Comparison of ENCODE assay signal across 14 cellular contexts in genomic region chr10:91603931-91604331, GRCh38. TPM values are rescaled to one million over a fixed set of nuclear protein-coding genes. Genes with fewer than 3 reads are reported as not detected.
DNase-seq lines count a peak whose midpoint lies in the region; ATAC-seq and TF ChIP-seq lines count a peak whose summit lies in the region.
"Had no signal": no experiment of that assay in that cellular context is flagged by ENCODE, and none has a peak within 500 bp of the region (broad histone marks: within the 10 kb centered on the region; RNA-seq: fewer than 3 reads in every experiment).

No MANE protein-coding gene starts in this region.

- no peak for TF ChIP-seq CTCF in right atrium auricular region (IDR thresholded peaks at IDR 0.05)

- DNase-seq in right atrium auricular region (ENCODE audit: low spot score) = no peak
- no peak for DNase-seq in left cardiac atrium
- DNase-seq in NAMALWA (ENCODE audit: low spot score) = no peak
- no peak for DNase-seq in NCI-H2171 treated with DMSO at 0.1 percent for 48 hours (lab: John Stamatoyannopoulos, UW)
- DNase-seq: activated CD4-positive, alpha-beta memory T cell treated with anti-CD3 and anti-CD28 coated beads for 36 hours; activated naive CD4-positive, alpha-beta T cell; heart left ventricle; midbrain; NCI-H2081; thyroid gland had no signal

- WGBS in esophagus, 2 donors = 31 to 40% methylated on average over 5 of the region's 5 CpGs

- intact Hi-C loops in left cardiac atrium (cut with DNase I) = no loop called here

- H3K36me3 ChIP-seq in right atrium auricular region = no peaks in the 10 kb centered on the region
- no peaks in the 10 kb centered on the region for H3K36me3 ChIP-seq in esophagus (ENCODE audit: control insufficient read depth in 2 of 2, insufficient read depth in 2 of 2, low read length in 1 of 2)
- no peaks in the 10 kb centered on the region for H3K36me3 ChIP-seq in muscle layer of colon (ENCODE audit: insufficient read depth, low read length)
- H3K36me3 ChIP-seq: heart left ventricle, thyroid gland had no signal

- peak overlapping the region; percentile 46 to 59 for H3K27ac ChIP-seq in right atrium auricular region
- peak overlapping the region; percentile 62 to 76 for H3K27ac ChIP-seq in esophagus (ENCODE audit: low read depth in 2 of 2, low read length in 1 of 2)
- H3K27ac ChIP-seq in muscle layer of colon (ENCODE audit: low read depth, low read length) = peak overlapping the region; percentile 19

- H3K27me3 ChIP-seq in right atrium auricular region (no peaks in the 10 kb centered on the region), esophagus (ENCODE audit: control insufficient read depth in 1 of 2, insufficient read depth in 2 of 2, low read length in 2 of 2) (no peaks in the 10 kb centered on the region), muscle layer of colon (ENCODE audit: control insufficient read depth in 1 of 2, insufficient read depth in 2 of 2, low read length in 2 of 2) (no peaks in the 10 kb centered on the region)
- H3K27me3 ChIP-seq: heart left ventricle, thyroid gland had no signal

- H3K9ac ChIP-seq in muscle layer of colon (ENCODE audit: low read length) = no peak overlapping the region

- ATAC-seq in left cardiac atrium = no peak
- ATAC-seq in HG03439 (IDR thresholded peaks at IDR 0.05; ENCODE audit: unreplicated experiment) = no peak
- no peak for ATAC-seq in GM21390 (IDR thresholded peaks at IDR 0.05; ENCODE audit: unreplicated experiment)
- ATAC-seq: heart left ventricle had no signal

- no peak overlapping the region for H3K4me3 ChIP-seq in right atrium auricular region
- no peak overlapping the region for H3K4me3 ChIP-seq in esophagus (ENCODE audit: low read depth in 1 of 2, low read length in 2 of 2)
- H3K4me3 ChIP-seq in muscle layer of colon (ENCODE audit: low read depth in 1 of 2, low read length in 2 of 2) = no peak overlapping the region
- H3K4me3 ChIP-seq: heart left ventricle, thyroid gland had no signal

- peaks cover 0 to 9% of the 10 kb centered on the region in 2 donors for H3K9me3 ChIP-seq in right atrium auricular region
- no peaks in the 10 kb centered on the region for H3K9me3 ChIP-seq in esophagus (ENCODE audit: control insufficient read depth in 2 of 2, insufficient read depth in 1 of 2, low read depth in 1 of 2, low read length in 1 of 2)
- peaks cover 5% of the 10 kb centered on the region for H3K9me3 ChIP-seq in muscle layer of colon (ENCODE audit: low read length)
- H3K9me3 ChIP-seq: thyroid gland had no signal

- H3K4me1 ChIP-seq in right atrium auricular region (peaks cover 3 to 56% of the 10 kb centered on the region in 2 donors), esophagus (ENCODE audit: control insufficient read depth in 2 of 2, insufficient read depth in 2 of 2, low read length in 1 of 2) (peaks cover 2 to 4% of the 10 kb centered on the region in 2 donors), muscle layer of colon (ENCODE audit: insufficient read depth, low read length) (peaks cover 46% of the 10 kb centered on the region)

RNA-seq across cellular contexts. Expression of gene PPP1R3C, which starts 28.9 kb away (rescaled TPM):
- 100 to 1,000 TPM in 1 of 2 donors, 10 to 100 TPM in 1; 58.0 to 250 TPM for total RNA-seq in right atrium auricular region
- total RNA-seq in left cardiac atrium = 100 to 1,000 TPM; 173 to 184 TPM
- 10 to 100 TPM; 50.0 to 59.4 TPM for polyA plus RNA-seq in esophagus

Comparison
In these comparisons a context has a peak if more than half of its experiments do, and no peak if none do; other contexts are left out.
1. H3K27ac ChIP-seq: peak in every context shown above with its lines; median percentile 69 in esophagus; 52 in right atrium auricular region; 19 in muscle layer of colon.